ENCODE assay signal across 24 cellular contexts in the genomic region with DNA sequence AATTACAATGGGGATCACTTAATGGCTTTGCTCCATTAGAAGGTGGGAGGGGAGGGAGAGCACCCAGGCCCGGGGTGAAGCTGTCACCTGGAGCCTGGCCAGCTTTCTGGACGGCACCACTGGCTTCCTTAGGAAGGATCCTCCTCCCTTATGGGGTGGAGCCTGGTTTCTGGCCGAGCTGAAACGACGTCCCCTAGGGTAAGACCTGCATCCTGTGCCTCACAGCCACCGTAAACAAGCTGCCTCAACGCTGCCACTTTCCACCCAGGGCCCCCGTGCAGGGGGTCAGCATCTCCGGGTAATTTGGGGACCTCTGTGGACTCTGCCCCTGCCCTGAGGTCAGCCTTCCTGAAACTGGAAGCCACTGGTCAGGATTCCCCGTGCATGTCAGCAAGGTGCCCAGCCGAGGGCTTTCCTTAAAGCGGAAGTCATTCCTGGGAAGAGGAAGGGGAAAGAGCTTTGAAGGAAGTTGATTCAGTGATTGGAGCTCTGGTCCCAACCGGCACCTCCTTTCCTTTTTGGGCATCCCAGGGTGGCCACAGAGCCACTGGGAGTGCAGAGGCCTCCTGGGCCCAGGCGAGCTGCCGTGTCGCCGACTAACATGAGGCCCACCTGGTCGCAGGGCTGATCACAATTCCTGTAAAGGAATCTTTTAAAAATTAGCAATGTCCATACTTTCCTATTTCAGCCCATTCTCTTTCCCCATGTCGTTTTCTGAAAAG.
A peak's percentile ranks its signal among the peaks of the same experiment; 100 is the strongest.
DNase-seq lines count a peak whose midpoint lies in the region; ATAC-seq and TF ChIP-seq lines count a peak whose summit lies in the region.
"Had no signal": no experiment of that assay in that cellular context is flagged by ENCODE, and none has a peak within 500 bp of the region (broad histone marks: within the 10 kb centered on the region; RNA-seq: fewer than 3 reads in every experiment).

No MANE protein-coding gene starts in this region.

- H3K9me3 Mint-ChIP-seq in endodermal cell: no peaks in the 10 kb centered on the region
- H3K9me3 Mint-ChIP-seq in neural progenitor cell: peaks cover 5% of the 10 kb centered on the region
- H3K9me3 Mint-ChIP-seq in activated CD4-positive, alpha-beta memory T cell treated with anti-CD3 and anti-CD28 coated beads, Interleukin-2, amount 10 ng/mL, durations not matched to agents 7 days and 5 days: no peaks in the 10 kb centered on the region
- H3K9me3 Mint-ChIP-seq: stimulated activated effector memory CD8-positive, alpha-beta T cell treated with anti-CD3 and anti-CD28 coated beads, Interleukin-12 subunit alpha, Interleukin-12 subunit beta, amount 100 ng/mL, for 72 hours; T-helper 2 cell treated with Interferon-gamma antibody and Interleukin-4, amounts not matched to agents 5 μg/mL and 100 μg/mL, for 36 hours had no signal

- no peak overlapping the region for H3K9ac ChIP-seq in endodermal cell (ENCODE audit: extremely low read depth, low read length, poor library complexity, severe bottlenecking)
- H3K9ac ChIP-seq in neural progenitor cell: no peak overlapping the region

- peaks cover 4% of the 10 kb centered on the region for H3F3A ChIP-seq in neural progenitor cell (ENCODE audit: low read depth)

- peak overlapping the region; percentile 47 for H3K4me2 ChIP-seq in neural progenitor cell

- no peak overlapping the region for H3K4me3 Mint-ChIP-seq in endodermal cell
- no peak overlapping the region for H3K4me3 Mint-ChIP-seq in neural progenitor cell
- H3K4me3 Mint-ChIP-seq in activated CD4-positive, alpha-beta memory T cell treated with anti-CD3 and anti-CD28 coated beads, Interleukin-2, amount 10 ng/mL, durations not matched to agents 7 days and 5 days: no peak overlapping the region
- H3K4me3 Mint-ChIP-seq: activated CD8-positive, alpha-beta memory T cell treated with anti-CD3 and anti-CD28 coated beads, Interleukin-2, amount 10 ng/mL, durations not matched to agents 7 days and 5 days; memory B cell; nephron; stimulated activated effector memory CD8-positive, alpha-beta T cell treated with anti-CD3 and anti-CD28 coated beads, Interleukin-12 subunit alpha, Interleukin-12 subunit beta, amount 100 ng/mL, for 72 hours; T-helper 2 cell treated with Interferon-gamma antibody and Interleukin-4, amounts not matched to agents 5 μg/mL and 100 μg/mL, for 36 hours had no signal

- no peaks in the 10 kb centered on the region for H3K4me1 ChIP-seq in endodermal cell (ENCODE audit: control insufficient read depth, insufficient read depth, low read length)
- H3K4me1 ChIP-seq in neural progenitor cell: peaks cover 9% of the 10 kb centered on the region
- H3K4me1 ChIP-seq: tibial artery had no signal

- POLR2A ChIA-PET in activated CD4-positive, alpha-beta memory T cell treated with anti-CD3 and anti-CD28 coated beads, Interleukin-2, amount 10 ng/mL, durations not matched to agents 7 days and 5 days (lab: Charles Lee): no interaction called here

- H3K4me1 Mint-ChIP-seq in endodermal cell (peaks cover 6% of the 10 kb centered on the region), neural progenitor cell (peaks cover 18% of the 10 kb centered on the region)
- no peaks in the 10 kb centered on the region for H3K4me1 Mint-ChIP-seq in activated CD4-positive, alpha-beta memory T cell treated with anti-CD3 and anti-CD28 coated beads, Interleukin-2, amount 10 ng/mL, durations not matched to agents 7 days and 5 days
- H3K4me1 Mint-ChIP-seq: activated CD8-positive, alpha-beta memory T cell treated with anti-CD3 and anti-CD28 coated beads, Interleukin-2, amount 10 ng/mL, durations not matched to agents 7 days and 5 days; memory B cell; nephron; stimulated activated effector memory CD8-positive, alpha-beta T cell treated with anti-CD3 and anti-CD28 coated beads, Interleukin-12 subunit alpha, Interleukin-12 subunit beta, amount 100 ng/mL, for 72 hours had no signal

- H3K4me3 ChIP-seq in endodermal cell (ENCODE audit: low read length) (no peak overlapping the region), neural progenitor cell (no peak overlapping the region)
- H3K4me3 ChIP-seq: MG63, tibial artery had no signal

- WGBS in endodermal cell (ENCODE audit: insufficient coverage in 1 of 2, insufficient read length in 1 of 2), 2 experiments: 76 to 83% methylated on average over 10 to 19 of the region's 19 CpGs

- no peaks in the 10 kb centered on the region for H3K79me2 ChIP-seq in neural progenitor cell (ENCODE audit: low read depth)

- H3K27me3 Mint-ChIP-seq in endodermal cell (ENCODE audit: insufficient read depth) (peaks cover 3% of the 10 kb centered on the region), neural progenitor cell (ENCODE audit: insufficient read depth, low read depth) (peaks cover 7% of the 10 kb centered on the region)
- H3K27me3 Mint-ChIP-seq in activated CD4-positive, alpha-beta memory T cell treated with anti-CD3 and anti-CD28 coated beads, Interleukin-2, amount 10 ng/mL, durations not matched to agents 7 days and 5 days: no peaks in the 10 kb centered on the region
- H3K27me3 Mint-ChIP-seq: memory B cell had no signal

- ATAC-seq in HG02981 (IDR thresholded peaks at IDR 0.05; ENCODE audit: unreplicated experiment): no peak
- ATAC-seq: activated CD8-positive, alpha-beta memory T cell treated with anti-CD3 and anti-CD28 coated beads, Interleukin-2, amount 10 ng/mL, durations not matched to agents 7 days and 5 days; stimulated activated effector memory CD8-positive, alpha-beta T cell treated with anti-CD3 and anti-CD28 coated beads, Interleukin-12 subunit alpha, Interleukin-12 subunit beta, amount 100 ng/mL, for 72 hours had no signal

- DNase-seq in NCI-H1436 (lab: John Stamatoyannopoulos, UW) (peak; percentile 15), NCI-H1436 treated with DMSO at 0.1 percent for 48 hours (lab: John Stamatoyannopoulos, UW) (no peak), NCI-H1105 treated with DMSO at 0.1 percent for 48 hours (lab: John Stamatoyannopoulos, UW) (peak; percentile 52), endodermal cell (peak; percentile 81), neural progenitor cell (ENCODE audit: low spot score) (peak; percentile 18), NCI-H1417 treated with DMSO at 0.1 percent for 48 hours (lab: John Stamatoyannopoulos, UW) (no peak)
- no peak for DNase-seq in activated CD4-positive, alpha-beta memory T cell treated with anti-CD3 and anti-CD28 coated beads, Interleukin-2, amount 10 ng/mL, durations not matched to agents 7 days and 5 days
- DNase-seq: 8988T; activated CD4-positive, alpha-beta T cell treated with anti-CD3 and anti-CD28 coated beads for 1 hour; activated CD8-positive, alpha-beta memory T cell treated with anti-CD3 and anti-CD28 coated beads, Interleukin-2, amount 10 ng/mL, durations not matched to agents 7 days and 5 days; amniotic stem cell; C1 segment of cervical spinal cord; central memory CD4-positive, alpha-beta T cell; effector CD8-positive, alpha-beta T cell; GOT3; MG63; NCI-H2171; SHP77 treated with DMSO at 0.1 percent for 48 hours had no signal

- H3K36me3 Mint-ChIP-seq in endodermal cell (ENCODE audit: low read depth) (no peaks in the 10 kb centered on the region), neural progenitor cell (no peaks in the 10 kb centered on the region)
- H3K36me3 Mint-ChIP-seq in activated CD4-positive, alpha-beta memory T cell treated with anti-CD3 and anti-CD28 coated beads, Interleukin-2, amount 10 ng/mL, durations not matched to agents 7 days and 5 days (ENCODE audit: low read depth): no peaks in the 10 kb centered on the region
- H3K36me3 Mint-ChIP-seq: activated CD8-positive, alpha-beta memory T cell treated with anti-CD3 and anti-CD28 coated beads, Interleukin-2, amount 10 ng/mL, durations not matched to agents 7 days and 5 days; memory B cell; stimulated activated effector memory CD8-positive, alpha-beta T cell treated with anti-CD3 and anti-CD28 coated beads, Interleukin-12 subunit alpha, Interleukin-12 subunit beta, amount 100 ng/mL, for 72 hours had no signal

- H3K36me3 ChIP-seq in endodermal cell (ENCODE audit: control insufficient read depth, insufficient read depth, low read length) (no peaks in the 10 kb centered on the region), neural progenitor cell (no peaks in the 10 kb centered on the region)
- H3K36me3 ChIP-seq: MG63, tibial artery had no signal

- H3K27ac ChIP-seq in endodermal cell (ENCODE audit: low read depth, low read length) (no peak overlapping the region), neural progenitor cell (no peak overlapping the region)
- H3K27ac ChIP-seq: tibial artery had no signal

- peak overlapping the region; percentile 98 for H2AFZ ChIP-seq in neural progenitor cell (replicated peaks)

- no peak overlapping the region for H3K27ac Mint-ChIP-seq in endodermal cell
- H3K27ac Mint-ChIP-seq in neural progenitor cell: no peak overlapping the region
- no peak overlapping the region for H3K27ac Mint-ChIP-seq in activated CD4-positive, alpha-beta memory T cell treated with anti-CD3 and anti-CD28 coated beads, Interleukin-2, amount 10 ng/mL, durations not matched to agents 7 days and 5 days
- H3K27ac Mint-ChIP-seq: activated CD8-positive, alpha-beta memory T cell treated with anti-CD3 and anti-CD28 coated beads, Interleukin-2, amount 10 ng/mL, durations not matched to agents 7 days and 5 days; memory B cell; nephron; stimulated activated effector memory CD8-positive, alpha-beta T cell treated with anti-CD3 and anti-CD28 coated beads, Interleukin-12 subunit alpha, Interleukin-12 subunit beta, amount 100 ng/mL, for 72 hours; T-helper 2 cell treated with Interferon-gamma antibody and Interleukin-4, amounts not matched to agents 5 μg/mL and 100 μg/mL, for 36 hours had no signal

- no peaks in the 10 kb centered on the region for H4K20me1 ChIP-seq in neural progenitor cell (ENCODE audit: low read depth)

- H3K9me3 ChIP-seq in endodermal cell (ENCODE audit: control insufficient read depth, low read length) (peaks cover 82% of the 10 kb centered on the region), neural progenitor cell (ENCODE audit: low read depth) (no peaks in the 10 kb centered on the region)
- H3K9me3 ChIP-seq: MG63, tibial artery had no signal

- CTCF ChIA-PET in activated CD4-positive, alpha-beta memory T cell treated with anti-CD3 and anti-CD28 coated beads, Interleukin-2, amount 10 ng/mL, durations not matched to agents 7 days and 5 days (lab: Charles Lee): no interaction called here

- H3K27me3 ChIP-seq in endodermal cell (ENCODE audit: control insufficient read depth, insufficient read depth, low read length, poor library complexity, severe bottlenecking) (no peaks in the 10 kb centered on the region), neural progenitor cell (no peaks in the 10 kb centered on the region)
- H3K27me3 ChIP-seq: MG63, tibial artery had no signal

- TF ChIP-seq CTCF in endodermal cell (conservative IDR thresholded peaks at IDR 0.05) (no peak), neural progenitor cell (IDR thresholded peaks at IDR 0.05) (no peak)

Comparison
In these comparisons a context has a peak if more than half of its experiments do, and no peak if none do; other contexts are left out.
1. DNase-seq: peak in NCI-H1436 (single experiment), NCI-H1105 treated with DMSO at 0.1 percent for 48 hours (single experiment), endodermal cell (single experiment) and neural progenitor cell (single experiment); none in NCI-H1436 treated with DMSO at 0.1 percent for 48 hours (single experiment), activated CD4-positive, alpha-beta memory T cell treated with anti-CD3 and anti-CD28 coated beads, Interleukin-2, amount 10 ng/mL, durations not matched to agents 7 days and 5 days (single experiment) and NCI-H1417 treated with DMSO at 0.1 percent for 48 hours (single experiment).